In genomic region chr2:168338803-168339437, GRCh38 we compare ENCODE assay signal across 24 cellular contexts.
DNase-seq lines count a peak whose midpoint lies in the region; ATAC-seq, FAIRE-seq and TF ChIP-seq lines count a peak whose summit lies in the region.
"Had no signal": no experiment of that assay in that cellular context is flagged by ENCODE, and none has a peak within 500 bp of the region (broad histone marks: within the 10 kb centered on the region; RNA-seq: fewer than 3 reads in every experiment).

No MANE protein-coding gene starts in this region.

- no peaks in the 10 kb centered on the region for H3K9me3 Mint-ChIP-seq in natural killer cell treated with Interleukin-12 subunit alpha and Interleukin-12 subunit beta and Interleukin-15 and Interleukin-18, amount 100 ng/mL, for 72 hours
- H3K9me3 Mint-ChIP-seq: CD8-positive, alpha-beta memory T cell; HFFc6 had no signal

- CTCF ChIA-PET in H1 (lab: Charles Lee; ENCODE audit: partially characterized antibody): interaction anchor here (0.5 to 2.9 kb wide), 9 partner anchors 16 to 477 kb away, joined by 3 to 36 read pairs (median 3); no protein-coding TSS in a partner anchor

- no peak overlapping the region for H2BK20ac ChIP-seq in H1 (ENCODE audit: low read length)

- H3K4me1 ChIP-seq in H1 (replicated peaks in 1 of 4; ENCODE audit: control insufficient read depth in 3 of 4, insufficient read depth in 4 of 4, low read length in 3 of 4): peaks cover 0 to 18% (median 3%) of the 10 kb centered on the region in 4 experiments; a peak in 3 of 7 replicates
- H3K4me1 ChIP-seq: BE2C, Caco-2 had no signal

- no peak overlapping the region for H3K56ac ChIP-seq in H1 (replicated peaks; ENCODE audit: insufficient read length, low read depth, low read length)

- no peak overlapping the region for H3K27ac ChIP-seq in H1 (ENCODE audit: low read depth, low read length)
- H3K27ac ChIP-seq: GM23248, HL-60 had no signal

- no peak overlapping the region for H3K18ac ChIP-seq in H1 (ENCODE audit: extremely low read depth, low read length)

- H2BK12ac ChIP-seq in H1 (ENCODE audit: low read depth, low read length): 0 out of 2 replicates have a peak overlapping the region, but pooled peaks have one; percentile 6

- H2AFZ ChIP-seq in H1 (ENCODE audit: low read length): no peak overlapping the region
- H2AFZ ChIP-seq: GM23248 had no signal

- no peak overlapping the region for H3K23ac ChIP-seq in H1 (ENCODE audit: insufficient read length)

- no peaks in the 10 kb centered on the region for H4K20me1 ChIP-seq in H1 (replicated peaks in 1 of 2; ENCODE audit: control insufficient read depth in 1 of 2, insufficient read depth in 2 of 2, low read length in 2 of 2)

- ATAC-seq in natural killer cell treated with Interleukin-12 subunit alpha and Interleukin-12 subunit beta and Interleukin-15 and Interleukin-18, amount 100 ng/mL, for 72 hours: no peak
- ATAC-seq in HG03432 (IDR thresholded peaks at IDR 0.05; ENCODE audit: unreplicated experiment): no peak
- ATAC-seq: HCT116, K562 had no signal

- H3K4ac ChIP-seq in H1 (replicated peaks; ENCODE audit: insufficient read length, low read depth, low read length): no peak overlapping the region

- H3K79me1 ChIP-seq in H1 (ENCODE audit: low read depth, low read length): no peaks in the 10 kb centered on the region

- H3K4me3 ChIP-seq in H1 (ENCODE audit: extremely low read depth in 1 of 4, insufficient read depth in 2 of 4, low read depth in 3 of 4, low read length in 4 of 4): no peak overlapping the region
- H3K4me3 ChIP-seq: GM23248, K562 had no signal

- no peak overlapping the region for H3K14ac ChIP-seq in H1 (ENCODE audit: insufficient read length)

- H2AK5ac ChIP-seq in H1 (ENCODE audit: low read depth, low read length): no peak overlapping the region

- no peak for TF ChIP-seq CTCF in H1 (IDR thresholded peaks at IDR 0.05; ENCODE audit: control extremely low read depth in 1 of 3, insufficient read depth in 1 of 3, low read depth in 1 of 3, low read length in 3 of 3)

- no peak overlapping the region for H2BK5ac ChIP-seq in H1 (ENCODE audit: low read depth, low read length)

- 86% methylated on average over 1 of the region's 1 CpG; no CpG with 5 or more reads in 1 of the 2 experiments for WGBS in H1 (ENCODE audit: extremely low coverage in 1 of 2, insufficient coverage in 1 of 2, insufficient read length in 1 of 2, insufficient replicate concordance in 2 of 2, low coverage in 1 of 2, low lambda C conversion rate in 2 of 2, missing lambda C conversion rate in 1 of 2), 2 experiments

- peaks cover 0 to 6% of the 10 kb centered on the region in 2 donors for H3K27me3 Mint-ChIP-seq in natural killer cell treated with Interleukin-12 subunit alpha and Interleukin-12 subunit beta and Interleukin-15 and Interleukin-18, amount 100 ng/mL, for 72 hours

- H3K9me3 ChIP-seq in H1 (ENCODE audit: insufficient read depth in 2 of 2, low read depth in 1 of 2, low read length in 1 of 2): no peaks in the 10 kb centered on the region
- H3K9me3 ChIP-seq: BE2C, Caco-2 had no signal

- H3K23me2 ChIP-seq in H1 (ENCODE audit: low read depth, low read length): no peaks in the 10 kb centered on the region

- no peak overlapping the region for H2BK120ac ChIP-seq in H1 (replicated peaks; ENCODE audit: low read depth, low read length)

- H3K36me3 ChIP-seq in H1 (ENCODE audit: control insufficient read depth in 2 of 4, insufficient read depth in 4 of 4, low read length in 3 of 4): no peaks in the 10 kb centered on the region
- H3K36me3 ChIP-seq: BE2C had no signal

- no peak for FAIRE-seq in H1 (lab: Jason Lieb, UNC)
- FAIRE-seq: A204.1, D721Med, G401.6, GM12891, GM18507, K562 had no signal

- H4K91ac ChIP-seq in H1 (replicated peaks; ENCODE audit: insufficient read length, low read length): no peak overlapping the region

- no peak overlapping the region for H3K27ac Mint-ChIP-seq in natural killer cell treated with Interleukin-12 subunit alpha and Interleukin-12 subunit beta and Interleukin-15 and Interleukin-18, amount 100 ng/mL, for 72 hours
- H3K27ac Mint-ChIP-seq: HFFc6 had no signal

- H3K36me3 Mint-ChIP-seq in natural killer cell treated with Interleukin-12 subunit alpha and Interleukin-12 subunit beta and Interleukin-15 and Interleukin-18, amount 100 ng/mL, for 72 hours: no peaks in the 10 kb centered on the region
- H3K36me3 Mint-ChIP-seq: CD4-positive, CD25-positive, alpha-beta regulatory T cell; CD8-positive, alpha-beta memory T cell had no signal

- no peak overlapping the region for H3K9ac ChIP-seq in H1 (replicated peaks in 1 of 4; ENCODE audit: extremely low read depth in 1 of 4, low read depth in 3 of 4, low read length in 3 of 4)
- H3K9ac ChIP-seq: GM23248 had no signal

- no peak for TF ChIP-seq RAD21 in H1 (IDR thresholded peaks at IDR 0.05 in 1 of 2, conservative IDR thresholded peaks at IDR 0.05 in 1 of 2; ENCODE audit: low read depth in 2 of 2, low read length in 2 of 2)

- H2BK15ac ChIP-seq in H1 (ENCODE audit: low read length): no peak overlapping the region

- no peaks in the 10 kb centered on the region for H3K4me1 Mint-ChIP-seq in natural killer cell treated with Interleukin-12 subunit alpha and Interleukin-12 subunit beta and Interleukin-15 and Interleukin-18, amount 100 ng/mL, for 72 hours (ENCODE audit: low read depth in 2 of 2)

- H4K8ac ChIP-seq in H1 (ENCODE audit: extremely low read depth, insufficient read depth, low read length): no peak overlapping the region

- H3K27me3 ChIP-seq in H1 (replicated peaks in 1 of 4; ENCODE audit: control insufficient read depth in 3 of 4, extremely low read depth in 1 of 4, insufficient read depth in 3 of 4, low read length in 3 of 4): no peaks in the 10 kb centered on the region
- H3K27me3 ChIP-seq: BE2C had no signal

- TF ChIP-seq POLR2A in H1 (IDR thresholded peaks at IDR 0.05; ENCODE audit: control extremely low read depth in 1 of 2, low read depth in 2 of 2, low read length in 2 of 2): no peak

- no peak overlapping the region for H3K4me3 Mint-ChIP-seq in natural killer cell treated with Interleukin-12 subunit alpha and Interleukin-12 subunit beta and Interleukin-15 and Interleukin-18, amount 100 ng/mL, for 72 hours
- H3K4me3 Mint-ChIP-seq: CD4-positive, CD25-positive, alpha-beta regulatory T cell; CD8-positive, alpha-beta memory T cell; HFFc6 had no signal

- POLR2A ChIA-PET in H1 (lab: Charles Lee; ENCODE audit: partially characterized antibody): no interaction called here

- DNase-seq in SK-N-DZ (ENCODE audit: low spot score): peak; percentile 23
- no peak for DNase-seq in H1 (ENCODE audit: low read depth in 1 of 2, low spot score in 2 of 2)
- peak; percentile 24 for DNase-seq in mucosa of gallbladder (ENCODE audit: low spot score)
- DNase-seq in natural killer cell treated with Interleukin-12 subunit alpha and Interleukin-12 subunit beta and Interleukin-15 and Interleukin-18, amount 100 ng/mL, for 72 hours (ENCODE audit: low spot score): no peak
- DNase-seq in anterior cingulate cortex (lab: John Stamatoyannopoulos, UW): no peak
- DNase-seq: ACHN; BE2C; C1 segment of cervical spinal cord; Caco-2; CD4-positive, CD25-positive, alpha-beta regulatory T cell; CD8-positive, alpha-beta memory T cell; GM23248; H7; HFFc6; IMR-90 had no signal

- H3K79me2 ChIP-seq in H1 (ENCODE audit: control insufficient read depth in 1 of 2, insufficient read depth in 2 of 2, low read length in 2 of 2): no peaks in the 10 kb centered on the region

- no peak overlapping the region for H3K4me2 ChIP-seq in H1 (ENCODE audit: insufficient read depth in 1 of 2, low read depth in 2 of 2, low read length in 2 of 2)

- TF ChIP-seq EP300 in H1 (IDR thresholded peaks at IDR 0.05; ENCODE audit: borderline replicate concordance in 1 of 2, low read depth in 2 of 2, low read length in 2 of 2): no peak

- H4K5ac ChIP-seq in H1 (ENCODE audit: insufficient read length, low read depth, low read length): no peak overlapping the region

TF ChIP-seq in H1, 55 proteins besides CTCF, POLR2A, EP300 and RAD21:
- TF ChIP-seq SRF (IDR thresholded peaks at IDR 0.05; ENCODE audit: low read depth, low read length) (no peak), EGR1 (IDR thresholded peaks at IDR 0.05; ENCODE audit: borderline replicate concordance, low read depth, low read length) (no peak), KDM5A (IDR thresholded peaks at IDR 0.05; ENCODE audit: low read length) (no peak), SP4 (IDR thresholded peaks at IDR 0.05; ENCODE audit: low read length) (no peak), HDAC2 (IDR thresholded peaks at IDR 0.05; ENCODE audit: borderline replicate concordance in 1 of 2, low read depth in 2 of 2, low read length in 2 of 2) (no peak), BACH1 (IDR thresholded peaks at IDR 0.05; ENCODE audit: low read length) (no peak), TAF7 (optimal IDR thresholded peaks at IDR 0.05; ENCODE audit: borderline replicate concordance, low read depth, low read length) (no peak), JUND (IDR thresholded peaks at IDR 0.05; ENCODE audit: low read length) (no peak), SP2 (IDR thresholded peaks at IDR 0.05; ENCODE audit: low read length) (no peak)
- TF ChIP-seq, protein P1, sequence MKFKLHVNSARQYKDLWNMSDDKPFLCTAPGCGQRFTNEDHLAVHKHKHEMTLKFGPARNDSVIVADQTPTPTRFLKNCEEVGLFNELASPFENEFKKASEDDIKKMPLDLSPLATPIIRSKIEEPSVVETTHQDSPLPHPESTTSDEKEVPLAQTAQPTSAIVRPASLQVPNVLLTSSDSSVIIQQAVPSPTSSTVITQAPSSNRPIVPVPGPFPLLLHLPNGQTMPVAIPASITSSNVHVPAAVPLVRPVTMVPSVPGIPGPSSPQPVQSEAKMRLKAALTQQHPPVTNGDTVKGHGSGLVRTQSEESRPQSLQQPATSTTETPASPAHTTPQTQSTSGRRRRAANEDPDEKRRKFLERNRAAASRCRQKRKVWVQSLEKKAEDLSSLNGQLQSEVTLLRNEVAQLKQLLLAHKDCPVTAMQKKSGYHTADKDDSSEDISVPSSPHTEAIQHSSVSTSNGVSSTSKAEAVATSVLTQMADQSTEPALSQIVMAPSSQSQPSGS (IDR thresholded peaks at IDR 0.05; ENCODE audit: low read length): no peak

Comparison
In these comparisons a context has a peak if more than half of its experiments do, and no peak if none do; other contexts are left out.
1. DNase-seq: peak in SK-N-DZ (single experiment) and mucosa of gallbladder (single experiment); none in H1 (0 of 2), natural killer cell treated with Interleukin-12 subunit alpha and Interleukin-12 subunit beta and Interleukin-15 and Interleukin-18, amount 100 ng/mL, for 72 hours (single experiment) and anterior cingulate cortex (0 of 58).